ENCODE assay signal across 24 cellular contexts in genomic region chr5:91955610-91956009, GRCh38.
A peak's percentile ranks its signal among the peaks of the same experiment; 100 is the strongest.
DNase-seq lines count a peak whose midpoint lies in the region; ATAC-seq and TF ChIP-seq lines count a peak whose summit lies in the region.
"Had no signal": no experiment of that assay in that cellular context is flagged by ENCODE, and none has a peak within 500 bp of the region (broad histone marks: within the 10 kb centered on the region; RNA-seq: fewer than 3 reads in every experiment).

No MANE protein-coding gene starts in this region.

- H3K4me3 ChIP-seq in Panc1 (ENCODE audit: low read depth in 2 of 2, low read length in 2 of 2) (no peak overlapping the region), heart right ventricle (no peak overlapping the region), retinal pigment epithelial cell (ENCODE audit: low read length) (no peak overlapping the region)
- H3K4me3 ChIP-seq: breast epithelium, mucosa of descending colon, right lobe of liver, testis had no signal

- H3K27me3 ChIP-seq in Panc1 (ENCODE audit: control insufficient read depth, insufficient read depth, low read length) (no peaks in the 10 kb centered on the region), heart right ventricle (no peaks in the 10 kb centered on the region)
- H3K27me3 ChIP-seq: breast epithelium, neutrophil, right lobe of liver, testis had no signal

- intact Hi-C loops in Panc1 (cut with micrococcal nuclease; ENCODE audit: unreplicated experiment) (no loop called here), heart right ventricle (cut with DNase I) (no loop called here)

- no peak for TF ChIP-seq CTCF in Panc1 (IDR thresholded peaks at IDR 0.05)
- TF ChIP-seq CTCF in heart right ventricle (IDR thresholded peaks at IDR 0.05), result no peak
- no peak for TF ChIP-seq CTCF in retinal pigment epithelial cell (conservative IDR thresholded peaks at IDR 0.05; ENCODE audit: low read depth, low read length)

- CTCF ChIA-PET in Panc1 (lab: Charles Lee), result no interaction called here

- BruUV-seq in Panc1 (replicated peaks; lab: Mats Ljungman, UMichigan), result no TSS peak

- no peak for ATAC-seq in Panc1
- peak; percentile 55 to 95 (median 87) for ATAC-seq in heart right ventricle
- ATAC-seq: mucosa of descending colon had no signal

- in situ Hi-C loops in Panc1 (cut with HindIII; ENCODE audit: low pct_unique_long_range_greater_than_20kb, low sequenced_read_pairs) (no loop called here), ACHN (cut with HindIII; ENCODE audit: low pct_ligation_motif_present, low pct_unique_long_range_greater_than_20kb, low sequenced_read_pairs) (no loop called here)

- POLR2A ChIA-PET in Panc1 (lab: Charles Lee), result no interaction called here

- H3K36me3 ChIP-seq in Panc1 (ENCODE audit: control insufficient read depth, insufficient read depth, low read length) (no peaks in the 10 kb centered on the region), heart right ventricle (no peaks in the 10 kb centered on the region)
- H3K36me3 ChIP-seq: breast epithelium, neutrophil, right lobe of liver had no signal

- H3K27ac ChIP-seq in Panc1 (ENCODE audit: low read length) (peak overlapping the region; percentile 27; the same call in 1 of the 2 replicates), heart right ventricle (peak overlapping the region in 4 of 10 donors; percentile 19 to 70 (median 44))
- H3K27ac ChIP-seq: breast epithelium, neutrophil, right lobe of liver, testis had no signal

- H3K4me1 ChIP-seq in Panc1 (ENCODE audit: control insufficient read depth, insufficient read depth, low read length) (no peaks in the 10 kb centered on the region), heart right ventricle (peaks cover 0 to 27% (median 4%) of the 10 kb centered on the region in 9 donors)
- H3K4me1 ChIP-seq: breast epithelium, right lobe of liver, testis had no signal

- peak; percentile 32 for DNase-seq in DMS 273 treated with DMSO at 0.1 percent for 48 hours (lab: John Stamatoyannopoulos, UW)
- no peak for DNase-seq in Panc1 (ENCODE audit: low read depth, low spot score)
- peak; percentile 32 to 70 for DNase-seq in heart right ventricle
- peak; percentile 49 for DNase-seq in retinal pigment epithelial cell (ENCODE audit: low read depth)
- no peak for DNase-seq in NCI-H2107 (lab: John Stamatoyannopoulos, UW)
- DNase-seq in ACHN, result no peak
- no peak for DNase-seq in pons (ENCODE audit: low spot score)
- DNase-seq: activated CD4-positive, alpha-beta T cell treated with anti-CD3 and anti-CD28 coated beads, Interleukin-2, amount 10 ng/mL, durations not matched to agents 7 days and 5 days; activated CD8-positive, alpha-beta memory T cell treated with anti-CD3 and anti-CD28 coated beads, Interleukin-2, amount 50 U/mL, for 4 hours; activated effector memory CD4-positive, alpha-beta T cell treated with Interleukin-2 at 50 U/mL for 16 hours; cortex of kidney; EL; H7; Karpas-422; mucosa of descending colon; NCI-H1092; NCI-H2029 treated with DMSO at 0.1 percent for 48 hours; NCI-H510A treated with DMSO at 0.1 percent for 48 hours; SHP77 treated with DMSO at 0.1 percent for 48 hours; T-helper 1 cell; testis had no signal

- H3K9me3 ChIP-seq in Panc1 (ENCODE audit: control insufficient read depth, insufficient read depth, low read depth, low read length), result no peaks in the 10 kb centered on the region
- H3K9me3 ChIP-seq in heart right ventricle, result no peaks in the 10 kb centered on the region
- H3K9me3 ChIP-seq: breast epithelium, mucosa of descending colon, neutrophil, right lobe of liver, testis had no signal

- 3 to 5% methylated on average over 2 of the region's 2 CpGs for WGBS in heart right ventricle, 2 donors

Comparison
In these comparisons a context has a peak if more than half of its experiments do, and no peak if none do; other contexts are left out.
1. DNase-seq: peak in DMS 273 treated with DMSO at 0.1 percent for 48 hours (single experiment), heart right ventricle (2 of 2) and retinal pigment epithelial cell (single experiment); none in Panc1 (single experiment), NCI-H2107 (single experiment), ACHN (single experiment) and pons (single experiment).